17 cellular contexts compared by ENCODE assay signal in the genomic region with DNA sequence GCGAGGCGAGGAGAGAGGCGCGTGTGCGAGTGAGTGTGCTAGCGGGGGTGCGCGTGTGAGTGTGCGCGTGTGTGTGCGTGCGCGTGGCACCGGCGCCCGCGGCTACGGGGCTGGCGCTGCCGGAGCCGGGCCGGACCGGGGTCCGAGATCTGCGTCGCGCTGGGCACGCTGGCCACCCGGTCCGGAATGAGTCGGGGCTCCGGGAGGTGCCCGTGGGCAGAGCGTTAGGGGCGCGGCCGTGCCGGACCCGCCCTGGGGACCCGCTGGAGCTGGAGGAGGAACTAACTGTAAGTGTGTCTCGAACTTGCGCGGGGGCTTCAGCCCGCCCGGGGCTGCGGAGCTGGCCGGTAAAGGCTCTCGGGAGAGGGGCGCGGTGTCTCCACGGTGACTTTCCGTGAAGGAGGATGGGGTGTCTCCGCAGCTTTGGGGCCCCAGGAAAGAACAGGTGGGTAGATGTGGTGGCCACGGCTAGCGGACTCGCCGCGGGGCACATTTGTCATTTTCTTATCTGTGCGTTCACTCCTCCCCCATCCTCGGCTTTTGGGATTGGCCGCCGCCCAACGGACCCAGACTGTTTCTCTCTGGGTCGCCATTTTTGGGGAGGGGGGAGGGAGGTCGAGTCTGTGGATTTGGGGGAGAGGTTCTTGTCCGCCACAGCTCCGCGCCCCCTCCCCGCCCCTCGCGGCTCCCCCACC. TPM values are rescaled to one million over a fixed set of nuclear protein-coding genes. Genes with fewer than 3 reads are reported as not detected.
A peak's percentile ranks its signal among the peaks of the same experiment; 100 is the strongest.
DNase-seq lines count a peak whose midpoint lies in the region; ATAC-seq and TF ChIP-seq lines count a peak whose summit lies in the region.
"Had no signal": no experiment of that assay in that cellular context is flagged by ENCODE, and none has a peak within 500 bp of the region (broad histone marks: within the 10 kb centered on the region; RNA-seq: fewer than 3 reads in every experiment).

No MANE protein-coding gene starts in this region.

- H3K9ac ChIP-seq in endodermal cell (ENCODE audit: extremely low read depth, low read length, poor library complexity, severe bottlenecking) (no peak overlapping the region), trophoblast cell (ENCODE audit: low read length) (no peak overlapping the region)
- H3K9ac ChIP-seq: KMS-11 had no signal

- H2AK5ac ChIP-seq in trophoblast cell (ENCODE audit: low read length) = no peak overlapping the region

- no peak overlapping the region for H3K14ac ChIP-seq in trophoblast cell (ENCODE audit: low read length)

- DNase-seq in NCI-H2107 treated with DMSO at 0.1 percent for 48 hours (lab: John Stamatoyannopoulos, UW; ENCODE audit: unreplicated experiment) (peak; percentile 55), NCI-H2107 (lab: John Stamatoyannopoulos, UW) (no peak), NCI-H1092 treated with DMSO at 0.1 percent for 48 hours (lab: John Stamatoyannopoulos, UW) (peak; percentile 74), endodermal cell (peak; percentile 69), trophoblast cell (no peak), iPS-NIHi7 (ENCODE audit: extremely low spot score) (no peak), NCI-H1048 (lab: John Stamatoyannopoulos, UW) (no peak)
- DNase-seq: activated CD4-positive, alpha-beta T cell treated with anti-CD3 and anti-CD28 coated beads for 1 hour; activated T-cell treated with anti-CD3 and anti-CD28 coated beads, Interleukin-2, amount 50 U/mL, for 72 hours; cortex of kidney; NCI-H226; occipital lobe had no signal

- H3K9me3 ChIP-seq in endodermal cell (ENCODE audit: control insufficient read depth, low read length) (no peaks in the 10 kb centered on the region), trophoblast cell (ENCODE audit: insufficient read depth, low read depth, low read length) (peaks cover 16% of the 10 kb centered on the region)
- H3K9me3 ChIP-seq: HAP-1 had no signal

- no peak overlapping the region for H4K12ac ChIP-seq in trophoblast cell (ENCODE audit: low read depth, low read length)

- no peak overlapping the region for H4K8ac ChIP-seq in trophoblast cell (ENCODE audit: low read depth, low read length)

- H3K4me1 Mint-ChIP-seq in endodermal cell = peaks cover 11% of the 10 kb centered on the region
- H3K4me1 Mint-ChIP-seq: memory B cell had no signal

- H3K36me3 Mint-ChIP-seq in endodermal cell (ENCODE audit: low read depth) = no peaks in the 10 kb centered on the region

- H3K79me2 ChIP-seq in trophoblast cell (ENCODE audit: control insufficient read depth, insufficient read depth, low read length, poor library complexity) = no peaks in the 10 kb centered on the region

- WGBS in endodermal cell (ENCODE audit: insufficient coverage in 1 of 2, insufficient read length in 1 of 2), 2 experiments = 0 to 1% methylated on average over 27 to 69 of the region's 71 CpGs
- WGBS in trophoblast cell (ENCODE audit: extremely low coverage, insufficient coverage, insufficient read length) = no CpG with 5 or more reads among the region's 71 CpGs

- no peak overlapping the region for H4K91ac ChIP-seq in trophoblast cell (ENCODE audit: low read depth, low read length)

- H3K36me3 ChIP-seq in endodermal cell (ENCODE audit: control insufficient read depth, insufficient read depth, low read length) = no peaks in the 10 kb centered on the region
- no peaks in the 10 kb centered on the region for H3K36me3 ChIP-seq in trophoblast cell (ENCODE audit: control insufficient read depth in 1 of 2, insufficient read depth in 2 of 2, low read length in 2 of 2)
- H3K36me3 ChIP-seq: HAP-1 had no signal

- H3K4me3 Mint-ChIP-seq in endodermal cell = peak overlapping the region; percentile 39
- H3K4me3 Mint-ChIP-seq: activated T-cell treated with anti-CD3 and anti-CD28 coated beads, Interleukin-2, amount 50 U/mL, for 72 hours; memory B cell had no signal

- no peak overlapping the region for H2BK12ac ChIP-seq in trophoblast cell (ENCODE audit: low read length)

- peaks cover 100% of the 10 kb centered on the region for H3K27me3 Mint-ChIP-seq in endodermal cell (ENCODE audit: insufficient read depth)

- H3K27me3 ChIP-seq in endodermal cell (ENCODE audit: control insufficient read depth, insufficient read depth, low read length, poor library complexity, severe bottlenecking) (peaks cover 100% of the 10 kb centered on the region), trophoblast cell (ENCODE audit: insufficient read depth, low read length) (peaks cover 94% of the 10 kb centered on the region)

- H3K4me3 ChIP-seq in endodermal cell (ENCODE audit: low read length) (no peak overlapping the region), trophoblast cell (ENCODE audit: low read depth, low read length) (peak overlapping the region; percentile 47)
- H3K4me3 ChIP-seq: HAP-1 had no signal

- H2AFZ ChIP-seq in trophoblast cell (ENCODE audit: insufficient read depth, low read length, poor library complexity) = no peak overlapping the region

- ATAC-seq in GM19467 (IDR thresholded peaks at IDR 0.05; ENCODE audit: unreplicated experiment) = no peak
- ATAC-seq: activated T-cell treated with anti-CD3 and anti-CD28 coated beads, Interleukin-2, amount 50 U/mL, for 72 hours had no signal

- H3K4ac ChIP-seq in trophoblast cell (ENCODE audit: low read depth, low read length) = no peak overlapping the region

- no peak overlapping the region for H2BK120ac ChIP-seq in trophoblast cell (ENCODE audit: insufficient read depth, low read length, poor library complexity)

- H3K4me1 ChIP-seq in endodermal cell (ENCODE audit: control insufficient read depth, insufficient read depth, low read length) (no peaks in the 10 kb centered on the region), trophoblast cell (ENCODE audit: control insufficient read depth in 1 of 2, insufficient read depth in 2 of 2, low read length in 2 of 2) (peaks cover 0 to 6% of the 10 kb centered on the region in 2 experiments)
- H3K4me1 ChIP-seq: HAP-1 had no signal

- no peak overlapping the region for H3K18ac ChIP-seq in trophoblast cell (ENCODE audit: low read length)

- H2BK5ac ChIP-seq in trophoblast cell (ENCODE audit: low read depth, low read length, poor library complexity) = no peak overlapping the region

- H3K9me3 Mint-ChIP-seq in endodermal cell = no peaks in the 10 kb centered on the region
- H3K9me3 Mint-ChIP-seq: activated T-cell treated with anti-CD3 and anti-CD28 coated beads, Interleukin-2, amount 50 U/mL, for 72 hours; memory B cell had no signal

- H3K79me1 ChIP-seq in trophoblast cell (ENCODE audit: low read length) = no peaks in the 10 kb centered on the region

- no peak for TF ChIP-seq CTCF in endodermal cell (conservative IDR thresholded peaks at IDR 0.05)

- no peak overlapping the region for H3K27ac ChIP-seq in endodermal cell (ENCODE audit: low read depth, low read length)
- H3K27ac ChIP-seq in trophoblast cell (ENCODE audit: low read depth, low read length) = no peak overlapping the region
- H3K27ac ChIP-seq: KMS-11 had no signal

- H3K23ac ChIP-seq in trophoblast cell (ENCODE audit: low read length) = no peak overlapping the region

- H3K4me2 ChIP-seq in trophoblast cell (ENCODE audit: low read length) = no peak overlapping the region
- H3K4me2 ChIP-seq: KMS-11 had no signal

- H3K27ac Mint-ChIP-seq in endodermal cell = no peak overlapping the region
- H3K27ac Mint-ChIP-seq: activated T-cell treated with anti-CD3 and anti-CD28 coated beads, Interleukin-2, amount 50 U/mL, for 72 hours; memory B cell had no signal

RNA-seq across cellular contexts. Expression of a gene that starts 10.1 kb away (rescaled TPM):
- not detected for total RNA-seq in endodermal cell
- 40.6 TPM for polyA plus RNA-seq in endodermal cell (2013, experiment 1 of 2)
- polyA plus RNA-seq in endodermal cell (2013, experiment 2 of 2) = 33.9 TPM
- polyA plus RNA-seq in trophoblast cell (2013) = not detected in 2 replicates
- total RNA-seq: T-helper 1 cell treated with Interleukin-12 subunit alpha and Interleukin-12 subunit beta and Interleukin-4 antibody, amounts not matched to agents 30 ng/mL and 1 ng/mL, for 36 hours had no signal

Comparison
In these comparisons a context has a peak if more than half of its experiments do, and no peak if none do; other contexts are left out.
1. DNase-seq: peak in NCI-H2107 treated with DMSO at 0.1 percent for 48 hours (single experiment), NCI-H1092 treated with DMSO at 0.1 percent for 48 hours (single experiment) and endodermal cell (single experiment); none in NCI-H2107 (single experiment), trophoblast cell (0 of 2), iPS-NIHi7 (single experiment) and NCI-H1048 (single experiment).